19 cellular contexts compared by ENCODE assay signal in genomic region chr12:113688313-113688712, GRCh38.
DNase-seq lines count a peak whose midpoint lies in the region; ATAC-seq, FAIRE-seq and TF ChIP-seq lines count a peak whose summit lies in the region.
"Had no signal": no experiment of that assay in that cellular context is flagged by ENCODE, and none has a peak within 500 bp of the region (broad histone marks: within the 10 kb centered on the region; RNA-seq: fewer than 3 reads in every experiment).

No MANE protein-coding gene starts in this region.

- no peak overlapping the region for H3K4me3 Mint-ChIP-seq in naive thymus-derived CD4-positive, alpha-beta T cell
- H3K4me3 Mint-ChIP-seq: CD4-positive, alpha-beta memory T cell; H9 had no signal

- no peaks in the 10 kb centered on the region for H3K23me2 ChIP-seq in H1 (ENCODE audit: low read depth, low read length)

- no peaks in the 10 kb centered on the region for H3K9me3 ChIP-seq in H1 (ENCODE audit: insufficient read depth in 2 of 2, low read depth in 1 of 2, low read length in 1 of 2)
- H3K9me3 ChIP-seq in testis: no peaks in the 10 kb centered on the region
- H3K9me3 ChIP-seq in naive thymus-derived CD4-positive, alpha-beta T cell (ENCODE audit: control insufficient read depth in 2 of 3, low read length in 3 of 3): no peaks in the 10 kb centered on the region

- no peak overlapping the region for H4K8ac ChIP-seq in H1 (ENCODE audit: extremely low read depth, insufficient read depth, low read length)

- H4K20me1 ChIP-seq in H1 (replicated peaks in 1 of 2; ENCODE audit: control insufficient read depth in 1 of 2, insufficient read depth in 2 of 2, low read length in 2 of 2): no peaks in the 10 kb centered on the region

- no peak overlapping the region for H3K18ac ChIP-seq in H1 (ENCODE audit: extremely low read depth, low read length)

- peaks cover 0 to 5% (median 0%) of the 10 kb centered on the region in 11 donors for H3K9me3 Mint-ChIP-seq in naive thymus-derived CD4-positive, alpha-beta T cell
- H3K9me3 Mint-ChIP-seq: H9 had no signal

- CTCF ChIA-PET in H1 (lab: Charles Lee; ENCODE audit: partially characterized antibody): no interaction called here
- CTCF ChIA-PET in naive thymus-derived CD4-positive, alpha-beta T cell (lab: Charles Lee): no interaction called here

- DNase-seq in NCI-H82 (lab: John Stamatoyannopoulos, UW) (peak; percentile 41), NCI-H82 treated with DMSO at 0.1 percent for 48 hours (lab: John Stamatoyannopoulos, UW; ENCODE audit: unreplicated experiment) (no peak), H1 (ENCODE audit: low read depth in 1 of 2, low spot score in 2 of 2) (no peak), testis (peak; percentile 30), AG08395 (ENCODE audit: low spot score) (no peak)
- DNase-seq in naive thymus-derived CD4-positive, alpha-beta T cell: no peak
- DNase-seq: ACHN; Calu3; CD4-positive, alpha-beta memory T cell; COR-L47; DMS53; DMS79 treated with DMSO at 0.1 percent for 48 hours; GF-D8; GM23248; H9 had no signal

- no peaks in the 10 kb centered on the region for H3K4me1 Mint-ChIP-seq in naive thymus-derived CD4-positive, alpha-beta T cell
- H3K4me1 Mint-ChIP-seq: CD4-positive, alpha-beta memory T cell had no signal

- 0 out of 2 replicates have a peak overlapping the region, but pooled peaks have one; percentile 18 for H2AK5ac ChIP-seq in H1 (ENCODE audit: low read depth, low read length)

- no peaks in the 10 kb centered on the region for H3K79me1 ChIP-seq in H1 (ENCODE audit: low read depth, low read length)

- H2BK15ac ChIP-seq in H1 (ENCODE audit: low read length): no peak overlapping the region

- no peak for ATAC-seq in naive thymus-derived CD4-positive, alpha-beta T cell
- ATAC-seq: HCT116 had no signal

- intact Hi-C loops in testis (cut with DNase I; ENCODE audit: low total_unique reads): no loop called here
- intact Hi-C loops in naive thymus-derived CD4-positive, alpha-beta T cell (cut with micrococcal nuclease): no loop called here

- H3K23ac ChIP-seq in H1 (ENCODE audit: insufficient read length): no peak overlapping the region

- H3K4me3 ChIP-seq in H1 (ENCODE audit: extremely low read depth in 1 of 4, insufficient read depth in 2 of 4, low read depth in 3 of 4, low read length in 4 of 4) (no peak overlapping the region), testis (no peak overlapping the region)
- H3K4me3 ChIP-seq in naive thymus-derived CD4-positive, alpha-beta T cell (ENCODE audit: low read length): no peak overlapping the region
- H3K4me3 ChIP-seq: GM23248 had no signal

- no peak overlapping the region for H3K27ac Mint-ChIP-seq in naive thymus-derived CD4-positive, alpha-beta T cell
- H3K27ac Mint-ChIP-seq: CD4-positive, alpha-beta memory T cell; H9 had no signal

- TF ChIP-seq EP300 in H1 (IDR thresholded peaks at IDR 0.05; ENCODE audit: borderline replicate concordance in 1 of 2, low read depth in 2 of 2, low read length in 2 of 2): no peak

- no peaks in the 10 kb centered on the region for H3K36me3 ChIP-seq in H1 (ENCODE audit: control insufficient read depth in 2 of 4, insufficient read depth in 4 of 4, low read length in 3 of 4)
- no peaks in the 10 kb centered on the region for H3K36me3 ChIP-seq in testis (ENCODE audit: low read depth, missing control alignments)
- H3K36me3 ChIP-seq in naive thymus-derived CD4-positive, alpha-beta T cell (ENCODE audit: control insufficient read depth in 2 of 3, insufficient read depth in 3 of 3, low read length in 3 of 3): no peaks in the 10 kb centered on the region

- peaks cover 0 to 31% (median 6%) of the 10 kb centered on the region in 5 donors for H3K27me3 Mint-ChIP-seq in naive thymus-derived CD4-positive, alpha-beta T cell

- peaks cover 0 to 8% (median 0%) of the 10 kb centered on the region in 4 experiments; a peak in 1 of 7 replicates for H3K4me1 ChIP-seq in H1 (replicated peaks in 1 of 4; ENCODE audit: control insufficient read depth in 3 of 4, insufficient read depth in 4 of 4, low read length in 3 of 4)
- peaks cover 3% of the 10 kb centered on the region for H3K4me1 ChIP-seq in testis
- H3K4me1 ChIP-seq in naive thymus-derived CD4-positive, alpha-beta T cell (ENCODE audit: control insufficient read depth in 2 of 2, insufficient read depth in 2 of 2, low read length in 2 of 2): no peaks in the 10 kb centered on the region

- no peak overlapping the region for H2BK5ac ChIP-seq in H1 (ENCODE audit: low read depth, low read length)

- H3K14ac ChIP-seq in H1 (ENCODE audit: insufficient read length): no peak overlapping the region

- H3K27me3 ChIP-seq in H1 (replicated peaks in 1 of 4; ENCODE audit: control insufficient read depth in 3 of 4, extremely low read depth in 1 of 4, insufficient read depth in 3 of 4, low read length in 3 of 4) (no peaks in the 10 kb centered on the region; a peak in 2 of 7 replicates), testis (no peaks in the 10 kb centered on the region)
- no peaks in the 10 kb centered on the region for H3K27me3 ChIP-seq in naive thymus-derived CD4-positive, alpha-beta T cell (ENCODE audit: control insufficient read depth in 2 of 2, insufficient read depth in 2 of 2, low read length in 2 of 2)

- TF ChIP-seq CTCF in H1 (IDR thresholded peaks at IDR 0.05; ENCODE audit: control extremely low read depth in 1 of 3, insufficient read depth in 1 of 3, low read depth in 1 of 3, low read length in 3 of 3) (no peak), testis (IDR thresholded peaks at IDR 0.05) (no peak)

- no peak for TF ChIP-seq POLR2A in H1 (IDR thresholded peaks at IDR 0.05; ENCODE audit: control extremely low read depth in 1 of 2, low read depth in 2 of 2, low read length in 2 of 2)
- TF ChIP-seq POLR2A in testis (IDR thresholded peaks at IDR 0.05): no peak

- no peak overlapping the region for H3K9ac ChIP-seq in H1 (replicated peaks in 1 of 4; ENCODE audit: extremely low read depth in 1 of 4, low read depth in 3 of 4, low read length in 3 of 4)
- H3K9ac ChIP-seq: GM23248 had no signal

- POLR2A ChIA-PET in H1 (lab: Charles Lee; ENCODE audit: partially characterized antibody): no interaction called here
- POLR2A ChIA-PET in naive thymus-derived CD4-positive, alpha-beta T cell (lab: Charles Lee): no interaction called here

- no peak overlapping the region for H4K91ac ChIP-seq in H1 (replicated peaks; ENCODE audit: insufficient read length, low read length)

- WGBS in H1 (ENCODE audit: extremely low coverage in 1 of 2, insufficient coverage in 1 of 2, insufficient read length in 1 of 2, insufficient replicate concordance in 2 of 2, low coverage in 1 of 2, low lambda C conversion rate in 2 of 2, missing lambda C conversion rate in 1 of 2), 2 experiments: 84% methylated on average over 5 of the region's 5 CpGs; no CpG with 5 or more reads in 1 of the 2 experiments
- WGBS in testis, 2 donors: 50 to 65% methylated on average over 5 of the region's 5 CpGs

- H3K4me2 ChIP-seq in H1 (ENCODE audit: insufficient read depth in 1 of 2, low read depth in 2 of 2, low read length in 2 of 2): no peak overlapping the region

- no peak overlapping the region for H3K4ac ChIP-seq in H1 (replicated peaks; ENCODE audit: insufficient read length, low read depth, low read length)

- H3K27ac ChIP-seq in H1 (ENCODE audit: low read depth, low read length): no peak overlapping the region
- no peak overlapping the region for H3K27ac ChIP-seq in testis
- no peak overlapping the region for H3K27ac ChIP-seq in naive thymus-derived CD4-positive, alpha-beta T cell (ENCODE audit: low read depth, low read length)
- H3K27ac ChIP-seq: 22Rv1, GM23248 had no signal

- no peak overlapping the region for H2BK20ac ChIP-seq in H1 (ENCODE audit: low read length)

- no peak for TF ChIP-seq RAD21 in H1 (IDR thresholded peaks at IDR 0.05 in 1 of 2, conservative IDR thresholded peaks at IDR 0.05 in 1 of 2; ENCODE audit: low read depth in 2 of 2, low read length in 2 of 2)

- no peak overlapping the region for H4K5ac ChIP-seq in H1 (ENCODE audit: insufficient read length, low read depth, low read length)

- no peak overlapping the region for H2BK12ac ChIP-seq in H1 (ENCODE audit: low read depth, low read length)

- no peaks in the 10 kb centered on the region for H3K36me3 Mint-ChIP-seq in naive thymus-derived CD4-positive, alpha-beta T cell
- H3K36me3 Mint-ChIP-seq: CD4-positive, alpha-beta memory T cell had no signal

- no peak overlapping the region for H3K56ac ChIP-seq in H1 (replicated peaks; ENCODE audit: insufficient read length, low read depth, low read length)

- FAIRE-seq in H1 (lab: Jason Lieb, UNC): no peak
- FAIRE-seq: A204.1, GM12891 had no signal

- no peak overlapping the region for H2BK120ac ChIP-seq in H1 (replicated peaks; ENCODE audit: low read depth, low read length)

- H3K79me2 ChIP-seq in H1 (ENCODE audit: control insufficient read depth in 1 of 2, insufficient read depth in 2 of 2, low read length in 2 of 2): no peaks in the 10 kb centered on the region

- no peak overlapping the region for H2AFZ ChIP-seq in H1 (ENCODE audit: low read length)
- H2AFZ ChIP-seq: GM23248 had no signal

TF ChIP-seq in H1, 55 proteins besides CTCF, POLR2A, EP300 and RAD21:
- no peak for TF ChIP-seq KDM1A (IDR thresholded peaks at IDR 0.05; ENCODE audit: borderline replicate concordance, low read length)
- no peak for TF ChIP-seq BRCA1 (IDR thresholded peaks at IDR 0.05; ENCODE audit: low read depth, low read length)
- TF ChIP-seq ASH2L (IDR thresholded peaks at IDR 0.05; ENCODE audit: low read length): no peak
- no peak for TF ChIP-seq SIRT6 (IDR thresholded peaks at IDR 0.05; ENCODE audit: low read length)
- no peak for TF ChIP-seq RFX5 (IDR thresholded peaks at IDR 0.05; ENCODE audit: borderline replicate concordance, low read depth, low read length)
- no peak for TF ChIP-seq POU5F1 (IDR thresholded peaks at IDR 0.05; ENCODE audit: low read depth, low read length)
- TF ChIP-seq GABPA (IDR thresholded peaks at IDR 0.05; ENCODE audit: borderline replicate concordance, insufficient read depth, low read length): no peak
- TF ChIP-seq EGR1 (IDR thresholded peaks at IDR 0.05; ENCODE audit: borderline replicate concordance, low read depth, low read length): no peak
- no peak for TF ChIP-seq KDM4A (IDR thresholded peaks at IDR 0.05; ENCODE audit: low read depth, low read length, severe bottlenecking)

Comparison
In these comparisons a context has a peak if more than half of its experiments do, and no peak if none do; other contexts are left out.
1. DNase-seq: peak in NCI-H82 (single experiment) and testis (single experiment); none in NCI-H82 treated with DMSO at 0.1 percent for 48 hours (single experiment), H1 (0 of 2), AG08395 (single experiment) and naive thymus-derived CD4-positive, alpha-beta T cell (0 of 9).